Comparison of ENCODE assay signal across 15 cellular contexts in genomic region chr3:37987751-37988179, GRCh38. TPM values are rescaled to one million over a fixed set of nuclear protein-coding genes. Genes with fewer than 3 reads are reported as not detected.
DNase-seq lines count a peak whose midpoint lies in the region; ATAC-seq and TF ChIP-seq lines count a peak whose summit lies in the region.
"Had no signal": no experiment of that assay in that cellular context is flagged by ENCODE, and none has a peak within 500 bp of the region (broad histone marks: within the 10 kb centered on the region; RNA-seq: fewer than 3 reads in every experiment).

No MANE protein-coding gene starts in this region.

- intact Hi-C loops in Caco-2 (cut with micrococcal nuclease; ENCODE audit: unreplicated experiment): no loop called here
- intact Hi-C loops in sciatic nerve (cut with DNase I): no loop called here

- H3K27ac Mint-ChIP-seq in Caco-2 (ENCODE audit: unreplicated experiment): peak overlapping the region; percentile 83
- H3K27ac Mint-ChIP-seq: activated CD4-positive, alpha-beta memory T cell treated with anti-CD3 and anti-CD28 coated beads for 36 hours; nephron progenitor cell had no signal

- no peaks in the 10 kb centered on the region for H3K36me3 ChIP-seq in Caco-2 (ENCODE audit: control insufficient read depth, insufficient read depth, low read length)
- H3K36me3 ChIP-seq: MG63 had no signal

- CTCF ChIA-PET in Caco-2 (lab: Charles Lee): interaction anchor here (3.2 kb wide), 1 partner anchor 9 kb away, joined by 12 read pairs; no protein-coding TSS in a partner anchor
- CTCF ChIA-PET in RWPE1 (lab: Yijun Ruan, JAX): no interaction called here

- peak overlapping the region; percentile 54 for H3K27ac ChIP-seq in RWPE1

- no peaks in the 10 kb centered on the region for H3K27me3 Mint-ChIP-seq in Caco-2 (ENCODE audit: insufficient read depth, unreplicated experiment)
- H3K27me3 Mint-ChIP-seq: activated CD4-positive, alpha-beta memory T cell treated with anti-CD3 and anti-CD28 coated beads for 36 hours had no signal

- POLR2A ChIA-PET in Caco-2 (lab: Charles Lee) (interaction anchor here (0.6 kb wide), 1 partner anchor 9 kb away, joined by 4 read pairs; no protein-coding TSS in a partner anchor), RWPE1 (lab: Yijun Ruan, JAX; ENCODE audit: low non-redundant PET) (no interaction called here)

- peak overlapping the region; percentile 26 for H3K4me3 Mint-ChIP-seq in Caco-2 (ENCODE audit: unreplicated experiment)
- H3K4me3 Mint-ChIP-seq: activated CD4-positive, alpha-beta memory T cell treated with anti-CD3 and anti-CD28 coated beads for 36 hours; nephron progenitor cell had no signal

- no peaks in the 10 kb centered on the region for H3K9me3 Mint-ChIP-seq in Caco-2 (ENCODE audit: unreplicated experiment)
- H3K9me3 Mint-ChIP-seq: activated CD4-positive, alpha-beta memory T cell treated with anti-CD3 and anti-CD28 coated beads for 36 hours; nephron progenitor cell had no signal

- no peak for DNase-seq in Caco-2
- no peak for DNase-seq in RWPE1 (ENCODE audit: low spot score)
- peak; percentile 49 for DNase-seq in islet precursor cell
- DNase-seq in sciatic nerve (ENCODE audit: low spot score): peak; percentile 44
- no peak for DNase-seq in NCI-H748 (lab: John Stamatoyannopoulos, UW; ENCODE audit: unreplicated experiment)
- no peak for DNase-seq in amniotic stem cell (lab: John Stamatoyannopoulos, UW)
- DNase-seq in NCI-H82 treated with DMSO at 0.1 percent for 48 hours (lab: John Stamatoyannopoulos, UW; ENCODE audit: unreplicated experiment): no peak
- DNase-seq: activated CD4-positive, alpha-beta memory T cell treated with anti-CD3 and anti-CD28 coated beads for 36 hours; central memory CD4-positive, alpha-beta T cell; MG63; NCI-H2081; NCI-H510A treated with DMSO at 0.1 percent for 48 hours; nephron progenitor cell; stimulated activated CD4-positive, alpha-beta T cell treated with anti-CD3 and anti-CD28 coated beads, Interleukin-1b, Interleukin-23, amount 100 ng/mL, for 48 hours had no signal

- H3K36me3 Mint-ChIP-seq in Caco-2 (ENCODE audit: insufficient read depth, unreplicated experiment): peaks cover 55% of the 10 kb centered on the region
- H3K36me3 Mint-ChIP-seq: activated CD4-positive, alpha-beta memory T cell treated with anti-CD3 and anti-CD28 coated beads for 36 hours had no signal

- H3K4me1 ChIP-seq in Caco-2: peaks cover 85% of the 10 kb centered on the region

- no peak for ATAC-seq in sciatic nerve
- ATAC-seq in GM21515 (IDR thresholded peaks at IDR 0.05; ENCODE audit: unreplicated experiment): no peak

- H3K9me3 ChIP-seq in Caco-2: no peaks in the 10 kb centered on the region
- H3K9me3 ChIP-seq: MG63 had no signal

- H3K27me3 ChIP-seq in Caco-2 (replicated peaks; ENCODE audit: control insufficient read depth, insufficient read depth, low read length): no peaks in the 10 kb centered on the region
- H3K27me3 ChIP-seq: MG63 had no signal

- H3K4me1 Mint-ChIP-seq in Caco-2 (ENCODE audit: low read depth, unreplicated experiment): peaks cover 67% of the 10 kb centered on the region

- H3K4me3 ChIP-seq in Caco-2 (ENCODE audit: low read depth, low read length): no peak overlapping the region
- H3K4me3 ChIP-seq: MG63 had no signal

- no TSS peak for BruUV-seq in Caco-2 (replicated peaks; lab: Mats Ljungman, UMichigan)

- no peak for TF ChIP-seq CTCF in Caco-2 (IDR thresholded peaks at IDR 0.05; ENCODE audit: insufficient read depth in 1 of 2, low read depth in 1 of 2, low read length in 1 of 2, severe bottlenecking in 1 of 2, unreplicated experiment in 1 of 2)
- no peak for TF ChIP-seq CTCF in RWPE1 (conservative IDR thresholded peaks at IDR 0.05; ENCODE audit: low read depth)

RNA-seq across cellular contexts. Expression of gene VILL, which starts 2.8 kb away (rescaled TPM):
- total RNA-seq in Caco-2 (2022) (11.7 and 12.2 TPM in 2 replicates), sciatic nerve (9.9 TPM)

RNA-seq across cellular contexts. Expression of gene PLCD1, which starts 41.7 kb away (rescaled TPM):
- total RNA-seq in Caco-2 (2022): 7.9 and 9.7 TPM in 2 replicates
- 40.7 TPM for total RNA-seq in sciatic nerve

RNA-seq across cellular contexts. Expression of gene DLEC1, which starts 51.2 kb away (rescaled TPM):
- total RNA-seq in Caco-2 (2022) (0.11 and 0.35 TPM in 2 replicates), sciatic nerve (4.8 TPM)

Comparison
In these comparisons a context has a peak if more than half of its experiments do, and no peak if none do; other contexts are left out.
1. DNase-seq: peak in islet precursor cell (single experiment) and sciatic nerve (single experiment); none in Caco-2 (0 of 2), RWPE1 (single experiment), NCI-H748 (single experiment), amniotic stem cell (single experiment) and NCI-H82 treated with DMSO at 0.1 percent for 48 hours (single experiment).